Comparison of ENCODE assay signal across 1 cellular context in genomic region chr12:45122776-45123380, GRCh38.
TF ChIP-seq lines count a peak whose summit lies in the region.

No MANE protein-coding gene starts in this region.

TF ChIP-seq in GM23338, 12 proteins besides CTCF, POLR2A, EP300 and RAD21 (continued from another document):
- no peak for TF ChIP-seq ZNF462 (CRISPR knock-in tag; IDR thresholded peaks at IDR 0.05)
TF ChIP-seq in GM23338: peak in this region for 0.
